26 cellular contexts compared by ENCODE assay signal in the genomic region with DNA sequence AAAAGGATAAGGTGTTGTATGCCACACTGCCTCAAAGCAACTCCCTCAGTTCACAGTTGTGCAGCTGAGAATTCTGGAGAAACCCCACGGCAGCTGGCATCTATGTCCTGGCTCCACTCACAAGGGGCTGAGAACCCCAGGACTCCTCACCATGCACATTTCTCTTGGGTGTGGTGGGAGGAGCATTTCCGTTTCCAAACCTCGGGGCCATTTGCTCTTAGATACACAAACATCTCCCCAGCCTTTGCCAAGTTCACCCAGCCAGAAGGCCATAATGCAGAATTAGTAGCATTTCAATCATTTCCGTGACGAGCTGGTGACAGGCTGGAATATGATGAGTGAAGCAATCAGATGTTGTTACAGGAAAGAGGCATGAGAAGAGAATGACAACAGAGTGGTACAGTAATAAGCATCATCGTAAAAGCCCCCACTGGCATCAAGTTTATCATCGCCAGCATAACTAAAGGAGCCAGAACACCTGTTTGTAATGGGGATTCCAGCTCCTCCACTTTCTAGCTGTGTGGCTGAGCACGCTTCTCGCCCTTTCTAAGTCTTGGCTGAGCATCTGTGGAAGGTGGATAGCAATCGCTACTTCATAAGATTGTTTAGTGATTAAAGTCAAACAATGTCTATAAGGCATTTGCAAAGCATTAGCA.
DNase-seq lines count a peak whose midpoint lies in the region; ATAC-seq and TF ChIP-seq lines count a peak whose summit lies in the region.
"Had no signal": no experiment of that assay in that cellular context is flagged by ENCODE, and none has a peak within 500 bp of the region (broad histone marks: within the 10 kb centered on the region; RNA-seq: fewer than 3 reads in every experiment).

No MANE protein-coding gene starts in this region.

- no peak overlapping the region for H3K27ac Mint-ChIP-seq in endodermal cell
- H3K27ac Mint-ChIP-seq: activated CD8-positive, alpha-beta T cell treated with anti-CD3 and anti-CD28 coated beads for 36 hours; activated naive CD4-positive, alpha-beta T cell treated with anti-CD3 and anti-CD28 coated beads for 36 hours; B cell; effector memory CD8-positive, alpha-beta T cell had no signal

- H3K4me1 ChIP-seq in endodermal cell (ENCODE audit: control insufficient read depth, insufficient read depth, low read length), result no peaks in the 10 kb centered on the region
- H3K4me1 ChIP-seq in psoas muscle, result no peaks in the 10 kb centered on the region

- peak; percentile 49 to 81 (median 72) for ATAC-seq in psoas muscle
- ATAC-seq: activated CD8-positive, alpha-beta T cell treated with anti-CD3 and anti-CD28 coated beads for 36 hours; effector memory CD8-positive, alpha-beta T cell; HepG2; naive thymus-derived CD8-positive, alpha-beta T cell; stimulated activated naive CD8-positive, alpha-beta T cell treated with anti-CD3 and anti-CD28 coated beads, Interleukin-15, Interleukin-2, amounts not matched to agents 100 U/mL and 50 U/mL, for 24 hours had no signal

- peaks cover 2% of the 10 kb centered on the region for H3K4me1 Mint-ChIP-seq in endodermal cell

- no peak overlapping the region for H3K4me3 Mint-ChIP-seq in endodermal cell
- H3K4me3 Mint-ChIP-seq: activated CD8-positive, alpha-beta T cell treated with anti-CD3 and anti-CD28 coated beads for 36 hours; activated naive CD4-positive, alpha-beta T cell treated with anti-CD3 and anti-CD28 coated beads for 36 hours; B cell; effector memory CD8-positive, alpha-beta T cell had no signal

- H3K27me3 ChIP-seq in endodermal cell (ENCODE audit: control insufficient read depth, insufficient read depth, low read length, poor library complexity, severe bottlenecking), result no peaks in the 10 kb centered on the region
- no peaks in the 10 kb centered on the region for H3K27me3 ChIP-seq in psoas muscle (ENCODE audit: insufficient read depth in 3 of 3, low read length in 2 of 3)
- H3K27me3 ChIP-seq: tibial nerve had no signal

- no peak overlapping the region for H3K4me3 ChIP-seq in endodermal cell (ENCODE audit: low read length)
- no peak overlapping the region for H3K4me3 ChIP-seq in psoas muscle
- H3K4me3 ChIP-seq: lung, tibial nerve had no signal

- H3K9me3 ChIP-seq in endodermal cell (ENCODE audit: control insufficient read depth, low read length) (peaks cover 8% of the 10 kb centered on the region), psoas muscle (no peaks in the 10 kb centered on the region)

- H3K27me3 Mint-ChIP-seq in endodermal cell (ENCODE audit: insufficient read depth), result no peaks in the 10 kb centered on the region
- H3K27me3 Mint-ChIP-seq: activated CD8-positive, alpha-beta T cell treated with anti-CD3 and anti-CD28 coated beads for 36 hours; B cell; effector memory CD8-positive, alpha-beta T cell; naive thymus-derived CD8-positive, alpha-beta T cell had no signal

- no peak for TF ChIP-seq CTCF in endodermal cell (conservative IDR thresholded peaks at IDR 0.05)
- TF ChIP-seq CTCF in psoas muscle (IDR thresholded peaks at IDR 0.05), result no peak

- DNase-seq in DMS 273 (lab: John Stamatoyannopoulos, UW; ENCODE audit: unreplicated experiment), result peak; percentile 8
- no peak for DNase-seq in DMS 273 treated with DMSO at 0.1 percent for 48 hours (lab: John Stamatoyannopoulos, UW)
- DNase-seq in NCI-H446 treated with DMSO at 0.1 percent for 48 hours (lab: John Stamatoyannopoulos, UW), result peak; percentile 59
- DNase-seq in endodermal cell, result peak; percentile 24
- no peak for DNase-seq in psoas muscle
- no peak for DNase-seq in SHP77 treated with DMSO at 0.1 percent for 48 hours (lab: John Stamatoyannopoulos, UW)
- DNase-seq in stimulated activated CD4-positive, alpha-beta T cell treated with anti-CD3 and anti-CD28 coated beads, Interleukin-1b, Interleukin-23, amount 100 ng/mL, for 48 hours, result no peak
- no peak for DNase-seq in NCI-H82 (lab: John Stamatoyannopoulos, UW)
- DNase-seq: activated CD8-positive, alpha-beta T cell treated with anti-CD3 and anti-CD28 coated beads for 36 hours; activated naive CD4-positive, alpha-beta T cell treated with anti-CD3 and anti-CD28 coated beads for 36 hours; activated T-cell treated with anti-CD3 and anti-CD28 coated beads, Interleukin-2, amount 50 U/mL, for 1 hour; aorta; effector memory CD8-positive, alpha-beta T cell; head of caudate nucleus; naive thymus-derived CD8-positive, alpha-beta T cell; NCI-H187; NCI-H510A; posterior cingulate gyrus; SIG-M5; stimulated activated naive CD8-positive, alpha-beta T cell treated with anti-CD3 and anti-CD28 coated beads, Interleukin-15, Interleukin-2, amounts not matched to agents 100 U/mL and 50 U/mL, for 24 hours; T-helper 9 cell had no signal

- intact Hi-C loops in psoas muscle (cut with DNase I), result loop anchor here in 1 of 2 donors (5.0 kb wide), 1 partner anchor 252 kb away; no protein-coding TSS in a partner anchor

- H3K36me3 ChIP-seq in endodermal cell (ENCODE audit: control insufficient read depth, insufficient read depth, low read length) (no peaks in the 10 kb centered on the region), psoas muscle (ENCODE audit: insufficient read depth in 1 of 2, low read depth in 1 of 2) (no peaks in the 10 kb centered on the region)
- H3K36me3 ChIP-seq: tibial nerve had no signal

- no peak overlapping the region for H3K27ac ChIP-seq in endodermal cell (ENCODE audit: low read depth, low read length)
- no peak overlapping the region for H3K27ac ChIP-seq in psoas muscle
- H3K27ac ChIP-seq: 22Rv1, tibial nerve had no signal

- H3K36me3 Mint-ChIP-seq in endodermal cell (ENCODE audit: low read depth), result no peaks in the 10 kb centered on the region

- peaks cover 4% of the 10 kb centered on the region for H3K9me3 Mint-ChIP-seq in endodermal cell

- WGBS in endodermal cell (ENCODE audit: insufficient coverage in 1 of 2, insufficient read length in 1 of 2), 2 experiments, result 95% methylated on average over 7 to 10 of the region's 10 CpGs
- 25 to 30% (median 30%) methylated on average over 10 of the region's 10 CpGs for WGBS in psoas muscle, 3 donors

- no peak overlapping the region for H3K9ac ChIP-seq in endodermal cell (ENCODE audit: extremely low read depth, low read length, poor library complexity, severe bottlenecking)

Comparison
In these comparisons a context has a peak if more than half of its experiments do, and no peak if none do; other contexts are left out.
1. DNase-seq: peak in DMS 273 (single experiment), NCI-H446 treated with DMSO at 0.1 percent for 48 hours (single experiment) and endodermal cell (single experiment); none in DMS 273 treated with DMSO at 0.1 percent for 48 hours (single experiment), psoas muscle (0 of 2), SHP77 treated with DMSO at 0.1 percent for 48 hours (single experiment), stimulated activated CD4-positive, alpha-beta T cell treated with anti-CD3 and anti-CD28 coated beads, Interleukin-1b, Interleukin-23, amount 100 ng/mL, for 48 hours (single experiment) and NCI-H82 (single experiment).